ENCODE assay signal across 24 cellular contexts in the genomic region with DNA sequence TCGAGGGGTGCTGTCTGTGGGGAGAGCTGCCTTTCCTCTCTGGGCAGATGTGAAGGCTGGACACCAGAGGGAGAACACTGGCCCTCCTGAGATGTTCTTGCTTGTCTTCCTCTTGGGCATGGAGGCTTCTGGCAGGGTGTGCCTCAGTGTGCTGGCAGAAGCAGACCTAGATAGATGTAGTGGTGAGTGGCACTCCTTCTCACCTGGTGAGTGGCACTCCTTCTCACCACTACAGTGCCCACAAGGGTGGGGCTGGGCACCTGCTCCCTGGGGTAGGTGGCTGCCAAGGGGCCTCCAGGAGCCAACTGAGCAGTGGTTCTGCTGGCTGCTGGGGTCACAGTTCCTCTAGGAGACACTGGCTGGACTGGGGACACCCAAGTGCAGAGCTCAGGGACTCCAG. TPM values are rescaled to one million over a fixed set of nuclear protein-coding genes. Genes with fewer than 3 reads are reported as not detected.
DNase-seq lines count a peak whose midpoint lies in the region; ATAC-seq and TF ChIP-seq lines count a peak whose summit lies in the region.
"Had no signal": no experiment of that assay in that cellular context is flagged by ENCODE, and none has a peak within 500 bp of the region (broad histone marks: within the 10 kb centered on the region; RNA-seq: fewer than 3 reads in every experiment).

No MANE protein-coding gene starts in this region.

- TF ChIP-seq CTCF in left lung (IDR thresholded peaks at IDR 0.05) (no peak), progenitor cell of endocrine pancreas (IDR thresholded peaks at IDR 0.05; ENCODE audit: unreplicated experiment) (no peak)

- H3K27ac ChIP-seq in BLaER1 treated with 17β-estradiol and CSF1 and Interleukin-3, amounts not matched to agents 10 nM and 100 nM: no peak overlapping the region
- H3K27ac ChIP-seq in left lung: no peak overlapping the region
- H3K27ac ChIP-seq: A549 had no signal

- intact Hi-C loops in left lung (cut with DNase I): loop anchor here in 1 of 2 donors (10.0 kb wide), 1 partner anchor 348 kb away; no protein-coding TSS in a partner anchor
- intact Hi-C loops in sciatic nerve (cut with DNase I): no loop called here

- no peaks in the 10 kb centered on the region for H3K27me3 Mint-ChIP-seq in progenitor cell of endocrine pancreas

- peaks cover 0 to 29% (median 14%) of the 10 kb centered on the region in 10 experiments; a peak in 14 of 20 replicates for H3K4me1 ChIP-seq in BLaER1 treated with 17β-estradiol and CSF1 and Interleukin-3, amounts not matched to agents 10 nM and 100 nM
- H3K4me1 ChIP-seq in left lung: no peaks in the 10 kb centered on the region
- H3K4me1 ChIP-seq: A549, HAP-1 had no signal

- H3K4me2 ChIP-seq in BLaER1 treated with 17β-estradiol and CSF1 and Interleukin-3, amounts not matched to agents 10 nM and 100 nM: peak overlapping the region in 6 of 11 experiments; percentile 0 to 48 (median 37); a peak in 7 of 22 replicates
- H3K4me2 ChIP-seq: A549, GM23338 had no signal

- no peak overlapping the region for H3K4me3 Mint-ChIP-seq in progenitor cell of endocrine pancreas (ENCODE audit: low read depth)
- H3K4me3 Mint-ChIP-seq: CD14-positive monocyte, GM23338, HFFc6 had no signal

- H3K27me3 ChIP-seq in BLaER1 treated with 17β-estradiol and CSF1 and Interleukin-3, amounts not matched to agents 10 nM and 100 nM: no peaks in the 10 kb centered on the region
- no peaks in the 10 kb centered on the region for H3K27me3 ChIP-seq in left lung

- H3K9ac ChIP-seq in BLaER1 treated with 17β-estradiol and CSF1 and Interleukin-3, amounts not matched to agents 10 nM and 100 nM: no peak overlapping the region

- peak; percentile 84 for ATAC-seq in left lung
- peak; percentile 10 for ATAC-seq in sciatic nerve
- ATAC-seq in HG03457 (IDR thresholded peaks at IDR 0.05; ENCODE audit: unreplicated experiment): no peak
- ATAC-seq: A549, GM23338 had no signal

- H3K4me3 ChIP-seq in BLaER1 treated with 17β-estradiol and CSF1 and Interleukin-3, amounts not matched to agents 10 nM and 100 nM: no peak overlapping the region
- H3K4me3 ChIP-seq in left lung: no peak overlapping the region
- H3K4me3 ChIP-seq: A549, GM23338, HAP-1 had no signal

- peaks cover 0 to 33% (median 14%) of the 10 kb centered on the region in 11 experiments; a peak in 13 of 22 replicates for H3K36me3 ChIP-seq in BLaER1 treated with 17β-estradiol and CSF1 and Interleukin-3, amounts not matched to agents 10 nM and 100 nM
- no peaks in the 10 kb centered on the region for H3K36me3 ChIP-seq in left lung
- H3K36me3 ChIP-seq: HAP-1 had no signal

- H4K20me1 ChIP-seq in BLaER1 treated with 17β-estradiol and CSF1 and Interleukin-3, amounts not matched to agents 10 nM and 100 nM: peaks cover 13 to 61% (median 56%) of the 10 kb centered on the region in 11 experiments; a peak in 20 of 22 replicates

- no peak overlapping the region for H3K27ac Mint-ChIP-seq in progenitor cell of endocrine pancreas
- H3K27ac Mint-ChIP-seq: CD14-positive monocyte, GM23338, HFFc6 had no signal

- peaks cover 25% of the 10 kb centered on the region for H3K36me3 Mint-ChIP-seq in progenitor cell of endocrine pancreas (ENCODE audit: insufficient read depth)
- H3K36me3 Mint-ChIP-seq: CD14-positive monocyte had no signal

- H3K4me1 Mint-ChIP-seq in progenitor cell of endocrine pancreas (ENCODE audit: low read depth): peaks cover 7% of the 10 kb centered on the region
- H3K4me1 Mint-ChIP-seq: CD14-positive monocyte had no signal

- DNase-seq in ecto neural progenitor cell (ENCODE audit: low spot score): peak; percentile 29
- no peak for DNase-seq in left lung
- DNase-seq in sciatic nerve (ENCODE audit: low spot score): no peak
- DNase-seq in progenitor cell of endocrine pancreas (ENCODE audit: low spot score, unreplicated experiment): no peak
- no peak for DNase-seq in NCI-H748 (lab: John Stamatoyannopoulos, UW; ENCODE audit: unreplicated experiment)
- DNase-seq: Calu3, DMS79 treated with DMSO at 0.1 percent for 48 hours, GF-D8, HFFc6, KBM-7, MV-4-11, NCI-H1105, NCI-H146, NCI-H1930, NCI-H2227 treated with DMSO at 0.1 percent for 48 hours, NCI-H526 treated with DMSO at 0.1 percent for 48 hours, Right ventricle myocardium superior, RPMI8226 had no signal

- H3K9me3 ChIP-seq in BLaER1 treated with 17β-estradiol and CSF1 and Interleukin-3, amounts not matched to agents 10 nM and 100 nM (replicated peaks in 1 of 11): peaks cover 32 to 40% (median 33%) of the 10 kb centered on the region in 11 experiments
- peaks cover 5 to 18% of the 10 kb centered on the region in 2 donors for H3K9me3 ChIP-seq in left lung

- H3K9me3 Mint-ChIP-seq in progenitor cell of endocrine pancreas (ENCODE audit: low read depth): peaks cover 25% of the 10 kb centered on the region

RNA-seq across cellular contexts. Expression of a gene that starts 18.7 kb away (rescaled TPM):
- total RNA-seq in left lung: 1 to 10 TPM; 5.2 TPM
- total RNA-seq in sciatic nerve: 13.1 TPM
- 77.6 and 83.9 TPM in 2 replicates for total RNA-seq in progenitor cell of endocrine pancreas

RNA-seq across cellular contexts. Expression of a gene that starts 23.8 kb away (rescaled TPM):
- total RNA-seq in left lung (10 to 100 TPM; 12.8 to 14.4 TPM), sciatic nerve (16.7 TPM), progenitor cell of endocrine pancreas (15.2 and 16.5 TPM in 2 replicates)
